15 cellular contexts compared by ENCODE assay signal in the genomic region with DNA sequence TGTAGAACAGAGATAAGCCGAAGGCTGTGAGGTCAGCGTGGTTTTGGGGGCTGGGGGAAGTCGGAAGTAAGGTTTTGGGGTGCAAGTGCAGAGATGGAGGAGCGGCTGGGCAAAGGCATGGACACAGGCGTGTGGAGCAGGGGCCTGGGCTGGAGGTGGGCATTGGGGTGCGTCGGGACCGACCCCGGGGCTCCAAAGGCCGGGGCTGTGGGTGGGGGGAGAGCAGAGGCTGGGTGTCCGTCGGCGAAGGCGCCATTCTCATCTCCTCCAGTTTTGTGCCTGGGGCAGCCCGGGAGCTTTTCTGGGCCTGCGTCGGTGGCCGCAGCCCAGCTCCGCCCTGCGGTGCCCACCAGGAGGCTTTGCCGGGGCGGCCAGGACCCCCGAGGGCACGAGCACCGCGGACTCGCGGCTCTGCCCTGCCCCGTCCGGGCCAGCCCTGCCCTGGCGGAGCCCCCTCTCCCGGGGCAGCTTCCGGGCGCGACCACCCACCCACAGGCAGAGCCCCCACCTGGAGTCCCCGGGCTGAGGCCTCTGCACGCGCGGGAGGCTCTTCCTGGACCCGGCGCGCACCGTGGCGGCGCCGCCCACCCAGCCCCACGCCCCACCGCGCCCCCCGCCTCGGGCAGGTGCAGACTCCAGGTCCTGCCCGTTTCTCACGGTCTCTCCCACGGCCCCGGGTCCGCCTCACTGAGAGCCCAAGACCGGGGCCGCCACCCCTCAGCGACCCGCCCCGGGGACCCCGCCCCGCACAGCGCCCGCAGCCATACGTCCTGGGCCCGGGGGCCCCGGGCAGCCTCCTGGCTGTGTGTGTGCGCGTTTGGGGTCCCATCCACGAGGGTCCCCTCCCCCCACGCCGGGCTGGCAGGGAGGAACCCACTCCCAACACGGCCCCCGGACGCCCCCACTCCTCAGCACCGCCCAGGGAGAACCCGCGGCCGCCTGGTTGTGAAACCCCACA. TPM values are rescaled to one million over a fixed set of nuclear protein-coding genes. Genes with fewer than 3 reads are reported as not detected.
"Had no signal": no experiment of that assay in that cellular context is flagged by ENCODE, and none has a peak within 500 bp of the region (broad histone marks: within the 10 kb centered on the region; RNA-seq: fewer than 3 reads in every experiment).

No MANE protein-coding gene starts in this region.

- H3K27me3 ChIP-seq: brain microvascular endothelial cell, thyroid gland had no signal

- DNase-seq: activated CD4-positive, alpha-beta T cell treated with anti-CD3 and anti-CD28 coated beads, Interleukin-2, amount 50 U/mL, for 4 hours; activated T-cell treated with anti-CD3 and anti-CD28 coated beads, Interleukin-2, amount 50 U/mL, for 1 hour; amygdala; brain microvascular endothelial cell; dorsolateral prefrontal cortex; foreskin melanocyte; heart right ventricle; midbrain; naive B cell; stimulated activated CD4-positive, alpha-beta T cell treated with anti-CD3 and anti-CD28 coated beads, Interleukin-4, amount 100 ng/mL, for 1 hour; stimulated activated CD8-positive, alpha-beta memory T cell treated with anti-CD3 and anti-CD28 coated beads, Interleukin-4, amount 100 ng/mL, for 48 hours; thyroid gland had no signal

- H3K27ac ChIP-seq: brain microvascular endothelial cell, dorsolateral prefrontal cortex, heart right ventricle, thyroid gland had no signal

- H3K4me1 ChIP-seq: heart right ventricle, thyroid gland had no signal

- H3K9me3 ChIP-seq: thyroid gland had no signal

- H3K4me3 ChIP-seq: dorsolateral prefrontal cortex, heart right ventricle, thyroid gland had no signal

- H3K36me3 ChIP-seq: brain microvascular endothelial cell, heart right ventricle, thyroid gland had no signal

- FAIRE-seq: endometrium, keratinocyte had no signal

RNA-seq across cellular contexts. Expression of a gene that starts 21.6 kb away (rescaled TPM):
- total RNA-seq: T-helper 2 cell treated with Interferon-gamma antibody and Interleukin-4, amounts not matched to agents 100 ng/mL and 5 ng/mL, for 36 hours had no signal
